22 cellular contexts compared by ENCODE assay signal in genomic region chr10:80769700-80770160, GRCh38.
DNase-seq lines count a peak whose midpoint lies in the region; ATAC-seq, FAIRE-seq and TF ChIP-seq lines count a peak whose summit lies in the region.
"Had no signal": no experiment of that assay in that cellular context is flagged by ENCODE, and none has a peak within 500 bp of the region (broad histone marks: within the 10 kb centered on the region; RNA-seq: fewer than 3 reads in every experiment).

No MANE protein-coding gene starts in this region.

- H3K79me2 ChIP-seq in HepG2 (ENCODE audit: insufficient read depth, low read length), result no peaks in the 10 kb centered on the region

- H3K27ac Mint-ChIP-seq in endothelial cell (ENCODE audit: unreplicated experiment), result peak overlapping the region; percentile 20
- H3K27ac Mint-ChIP-seq: CD8-positive, alpha-beta T cell had no signal

- H3K4me3 Mint-ChIP-seq in endothelial cell (ENCODE audit: unreplicated experiment), result no peak overlapping the region
- H3K4me3 Mint-ChIP-seq: CD8-positive, alpha-beta T cell had no signal

- H3K4me1 Mint-ChIP-seq in endothelial cell (ENCODE audit: unreplicated experiment), result peaks cover 24% of the 10 kb centered on the region

- TF ChIP-seq POLR2A in HepG2 (IDR thresholded peaks at IDR 0.05; ENCODE audit: insufficient read depth in 1 of 2, low read depth in 2 of 2, low read length in 2 of 2) (no peak), right lobe of liver (IDR thresholded peaks at IDR 0.05) (no peak), vagina (IDR thresholded peaks at IDR 0.05) (no peak)

- TF ChIP-seq RAD21 in HepG2 (CRISPR knock-in tag; IDR thresholded peaks at IDR 0.05), result no peak

- no peak for FAIRE-seq in HepG2 (lab: Jason Lieb, UNC)
- FAIRE-seq: A204.1, GM12892, GM18507 had no signal

- no peaks in the 10 kb centered on the region for H3K36me3 Mint-ChIP-seq in endothelial cell (ENCODE audit: low read depth, unreplicated experiment)
- H3K36me3 Mint-ChIP-seq: CD8-positive, alpha-beta T cell had no signal

- POLR2A ChIA-PET in HepG2 (lab: Yijun Ruan, JAX), result no interaction called here

- no peak overlapping the region for H2AFZ ChIP-seq in HepG2 (ENCODE audit: low read length)

- ATAC-seq in HepG2 (no peak), right lobe of liver (no peak)
- ATAC-seq: CD8-positive, alpha-beta T cell; SK-N-SH treated with all-trans-retinoic acid at 6 μM for 48 hours had no signal

- no peak for TF ChIP-seq EP300 in HepG2 (IDR thresholded peaks at IDR 0.05; ENCODE audit: low read depth in 2 of 2, low read length in 2 of 2)
- TF ChIP-seq EP300 in HepG2 (CRISPR knock-in tag; IDR thresholded peaks at IDR 0.05; ENCODE audit: borderline replicate concordance), result no peak

- H3K27ac ChIP-seq in HepG2 (ENCODE audit: extremely low read length, insufficient read depth, low read length) (no peak overlapping the region), right lobe of liver (no peak overlapping the region), vagina (no peak overlapping the region), SJCRH30 (no peak overlapping the region)
- H3K27ac ChIP-seq: BLaER1 treated with 17β-estradiol and CSF1 and Interleukin-3, amounts not matched to agents 10 nM and 100 nM; KMS-11 had no signal

- no peaks in the 10 kb centered on the region for H3K36me3 ChIP-seq in HepG2 (replicated peaks in 1 of 2; ENCODE audit: control insufficient read depth in 1 of 2, insufficient read depth in 2 of 2, low read length in 2 of 2)
- no peaks in the 10 kb centered on the region for H3K36me3 ChIP-seq in right lobe of liver
- no peaks in the 10 kb centered on the region for H3K36me3 ChIP-seq in vagina
- H3K36me3 ChIP-seq in SJCRH30, result no peaks in the 10 kb centered on the region
- H3K36me3 ChIP-seq: BLaER1 treated with 17β-estradiol and CSF1 and Interleukin-3, amounts not matched to agents 10 nM and 100 nM had no signal

- BruUV-seq in HepG2 (replicated peaks; lab: Mats Ljungman, UMichigan), result no TSS peak

- no peaks in the 10 kb centered on the region for H3K9me3 Mint-ChIP-seq in endothelial cell (ENCODE audit: unreplicated experiment)
- H3K9me3 Mint-ChIP-seq: CD8-positive, alpha-beta T cell had no signal

- H3K4me1 ChIP-seq in HepG2 (ENCODE audit: insufficient read depth, low read length), result no peaks in the 10 kb centered on the region
- no peaks in the 10 kb centered on the region for H3K4me1 ChIP-seq in right lobe of liver
- H3K4me1 ChIP-seq in vagina, result no peaks in the 10 kb centered on the region
- H3K4me1 ChIP-seq in SJCRH30, result no peaks in the 10 kb centered on the region

- in situ Hi-C loops in HepG2 (cut with HindIII; ENCODE audit: extremely low pct_ligation_motif_present, low pct_unique_long_range_greater_than_20kb), result no loop called here

- H3K4me3 ChIP-seq in HepG2 (replicated peaks in 1 of 3; ENCODE audit: insufficient read depth in 1 of 3, low read depth in 2 of 3, low read length in 3 of 3) (no peak overlapping the region), right lobe of liver (no peak overlapping the region), vagina (no peak overlapping the region), SJCRH30 (no peak overlapping the region)
- H3K4me3 ChIP-seq: BLaER1 treated with 17β-estradiol and CSF1 and Interleukin-3, amounts not matched to agents 10 nM and 100 nM had no signal

- no peaks in the 10 kb centered on the region for H4K20me1 ChIP-seq in HepG2 (ENCODE audit: insufficient read depth, low read length)
- H4K20me1 ChIP-seq: BLaER1 treated with 17β-estradiol and CSF1 and Interleukin-3, amounts not matched to agents 10 nM and 100 nM had no signal

- WGBS in HepG2 (ENCODE audit: low lambda C conversion rate), result 33% methylated on average over 2 of the region's 2 CpGs
- WGBS in right lobe of liver (ENCODE audit: insufficient coverage, low coverage, low lambda C conversion rate, missing lambda C conversion rate), result 10% methylated on average over 2 of the region's 2 CpGs

- intact Hi-C loops in HepG2 (cut with micrococcal nuclease; ENCODE audit: unreplicated experiment) (no loop called here), right lobe of liver (cut with DNase I) (no loop called here), vagina (cut with DNase I) (no loop called here)

- TF ChIP-seq CTCF in HepG2 (CRISPR knock-in tag; IDR thresholded peaks at IDR 0.05) (no peak), right lobe of liver (IDR thresholded peaks at IDR 0.05) (no peak), endothelial cell (IDR thresholded peaks at IDR 0.05; ENCODE audit: unreplicated experiment) (no peak), vagina (IDR thresholded peaks at IDR 0.05) (no peak)

- no peaks in the 10 kb centered on the region for H3K27me3 Mint-ChIP-seq in endothelial cell (ENCODE audit: unreplicated experiment)

- H3K27me3 ChIP-seq in HepG2 (ENCODE audit: control insufficient read depth in 1 of 2, insufficient read depth in 2 of 2, low read length in 2 of 2), result no peaks in the 10 kb centered on the region; a peak in 1 of 5 replicates
- no peaks in the 10 kb centered on the region for H3K27me3 ChIP-seq in right lobe of liver
- H3K27me3 ChIP-seq in vagina, result no peaks in the 10 kb centered on the region
- no peaks in the 10 kb centered on the region for H3K27me3 ChIP-seq in SJCRH30
- H3K27me3 ChIP-seq: BLaER1 treated with 17β-estradiol and CSF1 and Interleukin-3, amounts not matched to agents 10 nM and 100 nM had no signal

- CTCF ChIA-PET in HepG2 (lab: Yijun Ruan, JAX; ENCODE audit: low intra/inter-chr PET ratio, low total read pairs), result no interaction called here

- H3K9ac ChIP-seq in HepG2 (ENCODE audit: insufficient read depth, low read depth, low read length), result no peak overlapping the region
- H3K9ac ChIP-seq: BLaER1 treated with 17β-estradiol and CSF1 and Interleukin-3, amounts not matched to agents 10 nM and 100 nM; KMS-11 had no signal

- H3K4me2 ChIP-seq in HepG2 (ENCODE audit: low read depth, low read length), result no peak overlapping the region
- H3K4me2 ChIP-seq: KMS-11 had no signal

- no peak for DNase-seq in HepG2 (ENCODE audit: low spot score)
- DNase-seq in right lobe of liver, result no peak
- peak; percentile 95 for DNase-seq in OCI-M1 (lab: John Stamatoyannopoulos, UW)
- no peak for DNase-seq in endothelial cell (ENCODE audit: low spot score)
- no peak for DNase-seq in vagina (ENCODE audit: extremely low spot score in 2 of 2)
- DNase-seq in NCI-H2171 treated with DMSO at 0.1 percent for 48 hours (lab: John Stamatoyannopoulos, UW), result no peak
- DNase-seq in SW480 (ENCODE audit: low spot score), result no peak
- no peak for DNase-seq in SJCRH30
- DNase-seq: CD8-positive, alpha-beta T cell; NCI-H1417 treated with DMSO at 0.1 percent for 48 hours; NCI-H2029 treated with DMSO at 0.1 percent for 48 hours; NCI-H2171; NCI-H446; NCI-H526 treated with DMSO at 0.1 percent for 48 hours; NK-92 treated with Interleukin-12 subunit alpha and Interleukin-12 subunit beta, amount 100 ng/mL, for 24 hours; SHP77 had no signal

- H3K9me3 ChIP-seq in HepG2 (ENCODE audit: low read length) (no peaks in the 10 kb centered on the region), right lobe of liver (no peaks in the 10 kb centered on the region), vagina (no peaks in the 10 kb centered on the region), SJCRH30 (replicated peaks) (no peaks in the 10 kb centered on the region)
- H3K9me3 ChIP-seq: BLaER1 treated with 17β-estradiol and CSF1 and Interleukin-3, amounts not matched to agents 10 nM and 100 nM had no signal

TF ChIP-seq in HepG2, 621 proteins besides CTCF, POLR2A, EP300 and RAD21:
- TF ChIP-seq CEBPB (IDR thresholded peaks at IDR 0.05; ENCODE audit: borderline replicate concordance, low read depth, low read length) (0 out of 2 replicates have a peak, but pooled peaks have one; percentile 12), MNT (IDR thresholded peaks at IDR 0.05) (peak; percentile 38; the same call in 1 of the 2 replicates), RFXAP (CRISPR knock-in tag; IDR thresholded peaks at IDR 0.05; ENCODE audit: borderline replicate concordance) (no peak)
